In the genomic region with DNA sequence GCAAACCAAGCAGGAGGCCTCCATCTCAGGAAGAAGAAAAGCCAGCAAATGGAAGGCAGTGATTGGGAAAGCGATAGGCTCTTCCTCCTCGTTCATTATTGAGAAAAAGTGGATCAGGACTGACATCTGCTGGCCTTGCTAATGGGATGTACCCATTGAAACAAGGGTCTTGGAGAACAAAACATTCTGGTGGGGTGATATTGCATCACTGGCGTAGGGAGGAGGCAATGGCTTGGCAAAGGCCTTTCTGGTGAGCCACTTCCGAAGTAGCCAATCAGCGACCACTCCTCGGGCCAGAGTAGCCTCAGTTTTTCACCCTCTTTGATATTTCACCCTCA, we compare ENCODE assay signal across 8 cellular contexts.
DNase-seq lines count a peak whose midpoint lies in the region; ATAC-seq lines count a peak whose summit lies in the region.

No MANE protein-coding gene starts in this region.

- H3K27ac ChIP-seq in GM23248 = no peak overlapping the region

- H3K4me3 ChIP-seq in GM23248 = peak overlapping the region; percentile 59

- no peaks in the 10 kb centered on the region for H3K9me3 Mint-ChIP-seq in activated T-cell treated with anti-CD3 and anti-CD28 coated beads, Interleukin-2, amount 50 U/mL, for 4 hours

- peaks cover 71% of the 10 kb centered on the region for H3K27me3 ChIP-seq in GM23248 (replicated peaks; ENCODE audit: insufficient read depth)

- H3K9ac ChIP-seq in GM23248 = no peak overlapping the region

- H2AFZ ChIP-seq in GM23248 = peak overlapping the region; percentile 22; the same call in 1 of the 2 replicates

- H4K20me1 ChIP-seq in GM23248 (ENCODE audit: insufficient read depth) = no peaks in the 10 kb centered on the region

- H3K4me2 ChIP-seq in GM23248 (ENCODE audit: unreplicated experiment) = peak overlapping the region; percentile 50

- H3K9me2 ChIP-seq in GM23248 (ENCODE audit: insufficient read depth) = no peaks in the 10 kb centered on the region

- no peaks in the 10 kb centered on the region for H3K36me3 Mint-ChIP-seq in activated T-cell treated with anti-CD3 and anti-CD28 coated beads, Interleukin-2, amount 50 U/mL, for 4 hours (ENCODE audit: insufficient read depth)
- H3K36me3 Mint-ChIP-seq in T-helper 17 cell (ENCODE audit: low read depth) = no peaks in the 10 kb centered on the region

- peaks cover 16% of the 10 kb centered on the region for H3K4me1 ChIP-seq in GM23248 (ENCODE audit: insufficient read depth)

- ATAC-seq in HG03045 (IDR thresholded peaks at IDR 0.05; ENCODE audit: unreplicated experiment) = no peak
- no peak for ATAC-seq in activated T-cell treated with anti-CD3 and anti-CD28 coated beads, Interleukin-2, amount 50 U/mL, for 4 hours
- ATAC-seq in T-helper 17 cell = no peak

- no peaks in the 10 kb centered on the region for H3K36me3 ChIP-seq in GM23248 (ENCODE audit: low read depth)

- H3K4me3 Mint-ChIP-seq in activated T-cell treated with anti-CD3 and anti-CD28 coated beads, Interleukin-2, amount 50 U/mL, for 4 hours = no peak overlapping the region
- H3K4me3 Mint-ChIP-seq in T-helper 17 cell = no peak overlapping the region

- DNase-seq in GM23248 (peak; percentile 77), NCI-H774 (lab: John Stamatoyannopoulos, UW) (peak; percentile 73), dedifferentiated amniotic fluid mesenchymal stem cell (ENCODE audit: extremely low spot score) (peak; percentile 51), lung microvascular endothelial cell (ENCODE audit: low read depth in 2 of 2) (peak; percentile 87 to 88), T-helper 17 cell (no peak), activated T-cell treated with anti-CD3 and anti-CD28 coated beads for 4 hours (no peak)
- no peak for DNase-seq in activated T-cell treated with anti-CD3 and anti-CD28 coated beads, Interleukin-2, amount 50 U/mL, for 4 hours

- no peaks in the 10 kb centered on the region for H3K79me2 ChIP-seq in GM23248 (ENCODE audit: insufficient read depth)

- peaks cover 11% of the 10 kb centered on the region; the same call in 1 of the 2 replicates for H3F3A ChIP-seq in GM23248 (ENCODE audit: insufficient read depth)

- no peaks in the 10 kb centered on the region for H3K4me1 Mint-ChIP-seq in activated T-cell treated with anti-CD3 and anti-CD28 coated beads, Interleukin-2, amount 50 U/mL, for 4 hours (ENCODE audit: low read depth)
- H3K4me1 Mint-ChIP-seq in T-helper 17 cell = no peaks in the 10 kb centered on the region

- H3K9me3 ChIP-seq in GM23248 (ENCODE audit: low read depth) = no peaks in the 10 kb centered on the region
- no peaks in the 10 kb centered on the region for H3K9me3 ChIP-seq in T-helper 17 cell (ENCODE audit: control insufficient read depth, low read length, poor library complexity, severe bottlenecking)

- 7 to 10% methylated on average over 6 of the region's 6 CpGs for WGBS in GM23248 (ENCODE audit: low coverage in 1 of 2, low lambda C conversion rate in 2 of 2, missing lambda C conversion rate in 2 of 2), 2 experiments

- H3K27me3 Mint-ChIP-seq in activated T-cell treated with anti-CD3 and anti-CD28 coated beads, Interleukin-2, amount 50 U/mL, for 4 hours (ENCODE audit: low read depth) = peaks cover 5% of the 10 kb centered on the region
- H3K27me3 Mint-ChIP-seq in T-helper 17 cell = peaks cover 11% of the 10 kb centered on the region

- no peak overlapping the region for H3K27ac Mint-ChIP-seq in T-helper 17 cell

- in situ Hi-C loops in GM23248 (cut with MboI) = no loop called here

Comparison
In these comparisons a context has a peak if more than half of its experiments do, and no peak if none do; other contexts are left out.
1. DNase-seq: peak in GM23248 (single experiment), NCI-H774 (single experiment), dedifferentiated amniotic fluid mesenchymal stem cell (single experiment) and lung microvascular endothelial cell (2 of 2); none in activated T-cell treated with anti-CD3 and anti-CD28 coated beads, Interleukin-2, amount 50 U/mL, for 4 hours (single experiment), T-helper 17 cell (0 of 3) and activated T-cell treated with anti-CD3 and anti-CD28 coated beads for 4 hours (single experiment).